In the genomic region with DNA sequence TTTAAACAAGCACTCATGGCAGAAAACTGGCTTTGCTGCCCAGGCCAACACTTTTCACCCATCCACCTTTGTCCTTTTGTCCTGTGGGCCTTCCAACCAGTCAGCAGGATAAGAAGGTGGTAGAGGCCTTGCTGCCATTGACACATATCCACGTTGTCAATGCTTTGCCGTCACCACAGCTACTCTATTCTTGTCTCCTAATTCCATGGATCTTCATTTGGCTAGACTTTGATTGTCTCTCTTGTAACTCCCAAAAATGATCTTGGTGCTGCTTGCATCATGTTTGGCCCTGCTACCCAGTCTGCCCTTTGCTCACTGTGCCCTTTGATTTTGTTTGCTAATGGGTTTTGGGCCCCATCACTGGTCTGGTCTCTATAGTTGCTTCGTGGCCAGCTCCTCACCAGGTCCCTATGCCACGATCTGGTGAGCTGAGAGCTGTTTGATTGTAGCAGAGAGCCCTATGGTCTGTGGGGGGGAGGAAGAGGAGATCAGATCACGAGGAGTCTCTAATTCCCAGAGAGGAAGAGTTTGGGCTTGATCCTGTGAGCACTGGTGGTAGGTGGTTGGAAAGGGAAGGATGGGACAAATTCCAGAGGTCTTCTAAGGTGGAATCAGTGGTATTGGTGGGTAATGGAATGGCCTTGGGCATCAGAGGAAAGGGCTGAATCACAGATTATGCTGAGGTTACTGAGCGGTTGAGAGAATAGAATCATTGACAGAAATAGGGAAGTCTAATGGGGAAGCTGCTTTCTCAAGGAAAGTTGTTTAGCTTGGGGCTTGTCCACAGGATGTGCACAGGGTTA, we compare ENCODE assay signal across 1 cellular context.
TF ChIP-seq lines count a peak whose summit lies in the region.

No MANE protein-coding gene starts in this region.

TF ChIP-seq in HepG2, 621 proteins besides CTCF, POLR2A, EP300 and RAD21 (continued from another document and continues in another):
- TF ChIP-seq, protein P1, sequence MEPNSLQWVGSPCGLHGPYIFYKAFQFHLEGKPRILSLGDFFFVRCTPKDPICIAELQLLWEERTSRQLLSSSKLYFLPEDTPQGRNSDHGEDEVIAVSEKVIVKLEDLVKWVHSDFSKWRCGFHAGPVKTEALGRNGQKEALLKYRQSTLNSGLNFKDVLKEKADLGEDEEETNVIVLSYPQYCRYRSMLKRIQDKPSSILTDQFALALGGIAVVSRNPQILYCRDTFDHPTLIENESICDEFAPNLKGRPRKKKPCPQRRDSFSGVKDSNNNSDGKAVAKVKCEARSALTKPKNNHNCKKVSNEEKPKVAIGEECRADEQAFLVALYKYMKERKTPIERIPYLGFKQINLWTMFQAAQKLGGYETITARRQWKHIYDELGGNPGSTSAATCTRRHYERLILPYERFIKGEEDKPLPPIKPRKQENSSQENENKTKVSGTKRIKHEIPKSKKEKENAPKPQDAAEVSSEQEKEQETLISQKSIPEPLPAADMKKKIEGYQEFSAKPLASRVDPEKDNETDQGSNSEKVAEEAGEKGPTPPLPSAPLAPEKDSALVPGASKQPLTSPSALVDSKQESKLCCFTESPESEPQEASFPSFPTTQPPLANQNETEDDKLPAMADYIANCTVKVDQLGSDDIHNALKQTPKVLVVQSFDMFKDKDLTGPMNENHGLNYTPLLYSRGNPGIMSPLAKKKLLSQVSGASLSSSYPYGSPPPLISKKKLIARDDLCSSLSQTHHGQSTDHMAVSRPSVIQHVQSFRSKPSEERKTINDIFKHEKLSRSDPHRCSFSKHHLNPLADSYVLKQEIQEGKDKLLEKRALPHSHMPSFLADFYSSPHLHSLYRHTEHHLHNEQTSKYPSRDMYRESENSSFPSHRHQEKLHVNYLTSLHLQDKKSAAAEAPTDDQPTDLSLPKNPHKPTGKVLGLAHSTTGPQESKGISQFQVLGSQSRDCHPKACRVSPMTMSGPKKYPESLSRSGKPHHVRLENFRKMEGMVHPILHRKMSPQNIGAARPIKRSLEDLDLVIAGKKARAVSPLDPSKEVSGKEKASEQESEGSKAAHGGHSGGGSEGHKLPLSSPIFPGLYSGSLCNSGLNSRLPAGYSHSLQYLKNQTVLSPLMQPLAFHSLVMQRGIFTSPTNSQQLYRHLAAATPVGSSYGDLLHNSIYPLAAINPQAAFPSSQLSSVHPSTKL (CRISPR knock-in tag; IDR thresholded peaks at IDR 0.05), result peak; percentile 39; the same call in 1 of the 2 replicates
- no peak for TF ChIP-seq SMAD1 (CRISPR knock-in tag; IDR thresholded peaks at IDR 0.05; ENCODE audit: borderline replicate concordance, low read depth)
- no peak for TF ChIP-seq ZNF563 (CRISPR knock-in tag; IDR thresholded peaks at IDR 0.05)
- no peak for TF ChIP-seq ZNF441 (CRISPR knock-in tag; IDR thresholded peaks at IDR 0.05; ENCODE audit: borderline replicate concordance)
- peak; percentile 57; the same call in 1 of the 2 replicates for TF ChIP-seq ZNF788 (CRISPR knock-in tag; IDR thresholded peaks at IDR 0.05; ENCODE audit: borderline replicate concordance)
- no peak for TF ChIP-seq FOXJ3 (CRISPR knock-in tag; IDR thresholded peaks at IDR 0.05; ENCODE audit: borderline replicate concordance)
- TF ChIP-seq, protein P2, sequence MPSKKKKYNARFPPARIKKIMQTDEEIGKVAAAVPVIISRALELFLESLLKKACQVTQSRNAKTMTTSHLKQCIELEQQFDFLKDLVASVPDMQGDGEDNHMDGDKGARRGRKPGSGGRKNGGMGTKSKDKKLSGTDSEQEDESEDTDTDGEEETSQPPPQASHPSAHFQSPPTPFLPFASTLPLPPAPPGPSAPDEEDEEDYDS (CRISPR knock-in tag; IDR thresholded peaks at IDR 0.05), result no peak
- TF ChIP-seq, protein P3, sequence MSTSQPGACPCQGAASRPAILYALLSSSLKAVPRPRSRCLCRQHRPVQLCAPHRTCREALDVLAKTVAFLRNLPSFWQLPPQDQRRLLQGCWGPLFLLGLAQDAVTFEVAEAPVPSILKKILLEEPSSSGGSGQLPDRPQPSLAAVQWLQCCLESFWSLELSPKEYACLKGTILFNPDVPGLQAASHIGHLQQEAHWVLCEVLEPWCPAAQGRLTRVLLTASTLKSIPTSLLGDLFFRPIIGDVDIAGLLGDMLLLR (CRISPR knock-in tag; IDR thresholded peaks at IDR 0.05), result no peak
- TF ChIP-seq RELA (CRISPR knock-in tag; IDR thresholded peaks at IDR 0.05), result no peak
- no peak for TF ChIP-seq CENPX (CRISPR knock-in tag; IDR thresholded peaks at IDR 0.05)
- no peak for TF ChIP-seq RNF2 (conservative IDR thresholded peaks at IDR 0.05; ENCODE audit: low read depth)
- no peak for TF ChIP-seq MEIS1 (CRISPR knock-in tag; IDR thresholded peaks at IDR 0.05; ENCODE audit: borderline replicate concordance)
- no peak for TF ChIP-seq ZNF776 (CRISPR knock-in tag; IDR thresholded peaks at IDR 0.05)
- TF ChIP-seq SP1 (IDR thresholded peaks at IDR 0.05), result no peak
- no peak for TF ChIP-seq SP1 (CRISPR knock-in tag; IDR thresholded peaks at IDR 0.05)
- TF ChIP-seq, protein P4, sequence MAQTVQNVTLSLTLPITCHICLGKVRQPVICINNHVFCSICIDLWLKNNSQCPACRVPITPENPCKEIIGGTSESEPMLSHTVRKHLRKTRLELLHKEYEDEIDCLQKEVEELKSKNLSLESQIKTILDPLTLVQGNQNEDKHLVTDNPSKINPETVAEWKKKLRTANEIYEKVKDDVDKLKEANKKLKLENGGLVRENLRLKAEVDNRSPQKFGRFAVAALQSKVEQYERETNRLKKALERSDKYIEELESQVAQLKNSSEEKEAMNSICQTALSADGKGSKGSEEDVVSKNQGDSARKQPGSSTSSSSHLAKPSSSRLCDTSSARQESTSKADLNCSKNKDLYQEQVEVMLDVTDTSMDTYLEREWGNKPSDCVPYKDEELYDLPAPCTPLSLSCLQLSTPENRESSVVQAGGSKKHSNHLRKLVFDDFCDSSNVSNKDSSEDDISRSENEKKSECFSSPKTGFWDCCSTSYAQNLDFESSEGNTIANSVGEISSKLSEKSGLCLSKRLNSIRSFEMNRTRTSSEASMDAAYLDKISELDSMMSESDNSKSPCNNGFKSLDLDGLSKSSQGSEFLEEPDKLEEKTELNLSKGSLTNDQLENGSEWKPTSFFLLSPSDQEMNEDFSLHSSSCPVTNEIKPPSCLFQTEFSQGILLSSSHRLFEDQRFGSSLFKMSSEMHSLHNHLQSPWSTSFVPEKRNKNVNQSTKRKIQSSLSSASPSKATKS (CRISPR knock-in tag; IDR thresholded peaks at IDR 0.05), result no peak
- 0 out of 2 replicates have a peak, but pooled peaks have one; percentile 13 for TF ChIP-seq ZNF792 (CRISPR knock-in tag; IDR thresholded peaks at IDR 0.05)
- no peak for TF ChIP-seq ZNF607 (CRISPR knock-in tag; IDR thresholded peaks at IDR 0.05; ENCODE audit: borderline replicate concordance)
- TF ChIP-seq ZNF879 (CRISPR knock-in tag; IDR thresholded peaks at IDR 0.05), result no peak
- no peak for TF ChIP-seq TP53 (CRISPR knock-in tag; conservative IDR thresholded peaks at IDR 0.05)
- no peak for TF ChIP-seq ZNF282 (IDR thresholded peaks at IDR 0.05; ENCODE audit: partially characterized antibody)
- TF ChIP-seq PHF5A (CRISPR knock-in tag; IDR thresholded peaks at IDR 0.05; ENCODE audit: low read depth, unreplicated experiment), result no peak
- TF ChIP-seq, protein P5, sequence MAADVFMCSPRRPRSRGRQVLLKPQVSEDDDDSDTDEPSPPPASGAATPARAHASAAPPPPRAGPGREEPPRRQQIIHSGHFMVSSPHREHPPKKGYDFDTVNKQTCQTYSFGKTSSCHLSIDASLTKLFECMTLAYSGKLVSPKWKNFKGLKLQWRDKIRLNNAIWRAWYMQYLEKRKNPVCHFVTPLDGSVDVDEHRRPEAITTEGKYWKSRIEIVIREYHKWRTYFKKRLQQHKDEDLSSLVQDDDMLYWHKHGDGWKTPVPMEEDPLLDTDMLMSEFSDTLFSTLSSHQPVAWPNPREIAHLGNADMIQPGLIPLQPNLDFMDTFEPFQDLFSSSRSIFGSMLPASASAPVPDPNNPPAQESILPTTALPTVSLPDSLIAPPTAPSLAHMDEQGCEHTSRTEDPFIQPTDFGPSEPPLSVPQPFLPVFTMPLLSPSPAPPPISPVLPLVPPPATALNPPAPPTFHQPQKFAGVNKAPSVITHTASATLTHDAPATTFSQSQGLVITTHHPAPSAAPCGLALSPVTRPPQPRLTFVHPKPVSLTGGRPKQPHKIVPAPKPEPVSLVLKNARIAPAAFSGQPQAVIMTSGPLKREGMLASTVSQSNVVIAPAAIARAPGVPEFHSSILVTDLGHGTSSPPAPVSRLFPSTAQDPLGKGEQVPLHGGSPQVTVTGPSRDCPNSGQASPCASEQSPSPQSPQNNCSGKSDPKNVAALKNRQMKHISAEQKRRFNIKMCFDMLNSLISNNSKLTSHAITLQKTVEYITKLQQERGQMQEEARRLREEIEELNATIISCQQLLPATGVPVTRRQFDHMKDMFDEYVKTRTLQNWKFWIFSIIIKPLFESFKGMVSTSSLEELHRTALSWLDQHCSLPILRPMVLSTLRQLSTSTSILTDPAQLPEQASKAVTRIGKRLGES (CRISPR knock-in tag; IDR thresholded peaks at IDR 0.05; ENCODE audit: borderline replicate concordance), result no peak
- TF ChIP-seq ZNF747 (CRISPR knock-in tag; IDR thresholded peaks at IDR 0.05; ENCODE audit: borderline replicate concordance), result no peak
- no peak for TF ChIP-seq KLF15 (CRISPR knock-in tag; IDR thresholded peaks at IDR 0.05; ENCODE audit: borderline replicate concordance)
- TF ChIP-seq NAIF1 (CRISPR knock-in tag; IDR thresholded peaks at IDR 0.05; ENCODE audit: borderline replicate concordance), result no peak
- TF ChIP-seq ZNF207 (IDR thresholded peaks at IDR 0.05; ENCODE audit: borderline replicate concordance), result no peak
- TF ChIP-seq, protein P6, sequence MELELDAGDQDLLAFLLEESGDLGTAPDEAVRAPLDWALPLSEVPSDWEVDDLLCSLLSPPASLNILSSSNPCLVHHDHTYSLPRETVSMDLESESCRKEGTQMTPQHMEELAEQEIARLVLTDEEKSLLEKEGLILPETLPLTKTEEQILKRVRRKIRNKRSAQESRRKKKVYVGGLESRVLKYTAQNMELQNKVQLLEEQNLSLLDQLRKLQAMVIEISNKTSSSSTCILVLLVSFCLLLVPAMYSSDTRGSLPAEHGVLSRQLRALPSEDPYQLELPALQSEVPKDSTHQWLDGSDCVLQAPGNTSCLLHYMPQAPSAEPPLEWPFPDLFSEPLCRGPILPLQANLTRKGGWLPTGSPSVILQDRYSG (CRISPR knock-in tag; IDR thresholded peaks at IDR 0.05), result no peak
- TF ChIP-seq HDAC1 (CRISPR knock-in tag; IDR thresholded peaks at IDR 0.05), result peak; percentile 37; the same call in 1 of the 2 replicates
- no peak for TF ChIP-seq ZNF761 (CRISPR knock-in tag; conservative IDR thresholded peaks at IDR 0.05)
- no peak for TF ChIP-seq JUND (CRISPR knock-in tag; IDR thresholded peaks at IDR 0.05)
- TF ChIP-seq, protein P7, sequence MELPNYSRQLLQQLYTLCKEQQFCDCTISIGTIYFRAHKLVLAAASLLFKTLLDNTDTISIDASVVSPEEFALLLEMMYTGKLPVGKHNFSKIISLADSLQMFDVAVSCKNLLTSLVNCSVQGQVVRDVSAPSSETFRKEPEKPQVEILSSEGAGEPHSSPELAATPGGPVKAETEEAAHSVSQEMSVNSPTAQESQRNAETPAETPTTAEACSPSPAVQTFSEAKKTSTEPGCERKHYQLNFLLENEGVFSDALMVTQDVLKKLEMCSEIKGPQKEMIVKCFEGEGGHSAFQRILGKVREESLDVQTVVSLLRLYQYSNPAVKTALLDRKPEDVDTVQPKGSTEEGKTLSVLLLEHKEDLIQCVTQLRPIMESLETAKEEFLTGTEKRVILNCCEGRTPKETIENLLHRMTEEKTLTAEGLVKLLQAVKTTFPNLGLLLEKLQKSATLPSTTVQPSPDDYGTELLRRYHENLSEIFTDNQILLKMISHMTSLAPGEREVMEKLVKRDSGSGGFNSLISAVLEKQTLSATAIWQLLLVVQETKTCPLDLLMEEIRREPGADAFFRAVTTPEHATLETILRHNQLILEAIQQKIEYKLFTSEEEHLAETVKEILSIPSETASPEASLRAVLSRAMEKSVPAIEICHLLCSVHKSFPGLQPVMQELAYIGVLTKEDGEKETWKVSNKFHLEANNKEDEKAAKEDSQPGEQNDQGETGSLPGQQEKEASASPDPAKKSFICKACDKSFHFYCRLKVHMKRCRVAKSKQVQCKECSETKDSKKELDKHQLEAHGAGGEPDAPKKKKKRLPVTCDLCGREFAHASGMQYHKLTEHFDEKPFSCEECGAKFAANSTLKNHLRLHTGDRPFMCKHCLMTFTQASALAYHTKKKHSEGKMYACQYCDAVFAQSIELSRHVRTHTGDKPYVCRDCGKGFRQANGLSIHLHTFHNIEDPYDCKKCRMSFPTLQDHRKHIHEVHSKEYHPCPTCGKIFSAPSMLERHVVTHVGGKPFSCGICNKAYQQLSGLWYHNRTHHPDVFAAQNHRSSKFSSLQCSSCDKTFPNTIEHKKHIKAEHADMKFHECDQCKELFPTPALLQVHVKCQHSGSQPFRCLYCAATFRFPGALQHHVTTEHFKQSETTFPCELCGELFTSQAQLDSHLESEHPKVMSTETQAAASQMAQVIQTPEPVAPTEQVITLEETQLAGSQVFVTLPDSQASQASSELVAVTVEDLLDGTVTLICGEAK (IDR thresholded peaks at IDR 0.05), result no peak
- TF ChIP-seq, protein P7 (CRISPR knock-in tag; IDR thresholded peaks at IDR 0.05), result no peak
- TF ChIP-seq, protein P8, sequence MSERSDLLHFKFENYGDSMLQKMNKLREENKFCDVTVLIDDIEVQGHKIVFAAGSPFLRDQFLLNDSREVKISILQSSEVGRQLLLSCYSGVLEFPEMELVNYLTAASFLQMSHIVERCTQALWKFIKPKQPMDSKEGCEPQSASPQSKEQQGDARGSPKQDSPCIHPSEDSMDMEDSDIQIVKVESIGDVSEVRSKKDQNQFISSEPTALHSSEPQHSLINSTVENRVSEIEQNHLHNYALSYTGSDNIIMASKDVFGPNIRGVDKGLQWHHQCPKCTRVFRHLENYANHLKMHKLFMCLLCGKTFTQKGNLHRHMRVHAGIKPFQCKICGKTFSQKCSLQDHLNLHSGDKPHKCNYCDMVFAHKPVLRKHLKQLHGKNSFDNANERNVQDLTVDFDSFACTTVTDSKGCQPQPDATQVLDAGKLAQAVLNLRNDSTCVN (CRISPR knock-in tag; IDR thresholded peaks at IDR 0.05; ENCODE audit: borderline replicate concordance), result no peak
- TF ChIP-seq ZNF781 (CRISPR knock-in tag; IDR thresholded peaks at IDR 0.05; ENCODE audit: borderline replicate concordance, not compliant biosample characterization), result no peak
